Comparison of ENCODE assay signal across 8 cellular contexts in the genomic region with DNA sequence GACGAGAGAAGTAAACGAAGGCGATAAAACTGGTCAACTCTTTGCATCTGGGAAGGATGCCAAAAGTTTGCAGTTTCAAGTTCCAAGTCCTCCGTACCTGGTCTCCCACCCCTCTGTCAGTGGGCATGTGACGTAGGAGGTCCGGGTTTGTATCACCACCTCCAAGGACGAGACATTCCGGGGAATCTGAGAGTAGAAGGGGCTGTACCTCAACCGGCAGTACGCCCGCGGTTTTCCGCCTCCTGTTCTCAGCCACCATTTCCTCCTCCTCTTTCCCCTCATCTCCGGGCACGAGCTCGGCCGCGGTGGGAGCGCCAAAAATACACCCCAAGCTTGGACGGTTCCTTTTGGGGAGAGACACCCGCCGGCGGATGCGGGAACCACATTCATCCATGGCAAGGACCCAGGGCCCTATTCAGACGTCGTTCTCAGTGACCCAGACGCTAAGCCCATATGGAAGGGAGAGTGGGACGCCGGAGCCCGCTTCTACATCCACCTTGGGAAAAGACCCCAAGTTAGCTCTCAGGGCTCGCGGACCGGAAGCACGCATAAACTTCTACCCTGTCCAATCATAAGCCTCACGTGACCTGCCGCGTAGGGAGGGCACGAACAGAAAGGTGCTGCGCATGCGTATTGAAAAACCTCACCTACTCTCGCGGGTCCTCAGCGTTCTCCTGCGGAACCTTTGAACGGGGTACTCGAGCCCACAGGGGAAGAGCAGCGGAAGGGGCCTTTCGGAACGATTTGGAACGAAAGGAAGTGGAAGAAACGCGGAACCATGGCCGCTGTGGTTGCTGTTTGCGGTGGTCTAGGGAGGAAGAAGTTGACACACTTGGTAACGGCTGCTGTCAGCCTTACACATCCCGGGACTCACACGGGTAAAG. TPM values are rescaled to one million over a fixed set of nuclear protein-coding genes. Genes with fewer than 3 reads are reported as not detected.
DNase-seq lines count a peak whose midpoint lies in the region; ATAC-seq and TF ChIP-seq lines count a peak whose summit lies in the region.

A gene with protein sequence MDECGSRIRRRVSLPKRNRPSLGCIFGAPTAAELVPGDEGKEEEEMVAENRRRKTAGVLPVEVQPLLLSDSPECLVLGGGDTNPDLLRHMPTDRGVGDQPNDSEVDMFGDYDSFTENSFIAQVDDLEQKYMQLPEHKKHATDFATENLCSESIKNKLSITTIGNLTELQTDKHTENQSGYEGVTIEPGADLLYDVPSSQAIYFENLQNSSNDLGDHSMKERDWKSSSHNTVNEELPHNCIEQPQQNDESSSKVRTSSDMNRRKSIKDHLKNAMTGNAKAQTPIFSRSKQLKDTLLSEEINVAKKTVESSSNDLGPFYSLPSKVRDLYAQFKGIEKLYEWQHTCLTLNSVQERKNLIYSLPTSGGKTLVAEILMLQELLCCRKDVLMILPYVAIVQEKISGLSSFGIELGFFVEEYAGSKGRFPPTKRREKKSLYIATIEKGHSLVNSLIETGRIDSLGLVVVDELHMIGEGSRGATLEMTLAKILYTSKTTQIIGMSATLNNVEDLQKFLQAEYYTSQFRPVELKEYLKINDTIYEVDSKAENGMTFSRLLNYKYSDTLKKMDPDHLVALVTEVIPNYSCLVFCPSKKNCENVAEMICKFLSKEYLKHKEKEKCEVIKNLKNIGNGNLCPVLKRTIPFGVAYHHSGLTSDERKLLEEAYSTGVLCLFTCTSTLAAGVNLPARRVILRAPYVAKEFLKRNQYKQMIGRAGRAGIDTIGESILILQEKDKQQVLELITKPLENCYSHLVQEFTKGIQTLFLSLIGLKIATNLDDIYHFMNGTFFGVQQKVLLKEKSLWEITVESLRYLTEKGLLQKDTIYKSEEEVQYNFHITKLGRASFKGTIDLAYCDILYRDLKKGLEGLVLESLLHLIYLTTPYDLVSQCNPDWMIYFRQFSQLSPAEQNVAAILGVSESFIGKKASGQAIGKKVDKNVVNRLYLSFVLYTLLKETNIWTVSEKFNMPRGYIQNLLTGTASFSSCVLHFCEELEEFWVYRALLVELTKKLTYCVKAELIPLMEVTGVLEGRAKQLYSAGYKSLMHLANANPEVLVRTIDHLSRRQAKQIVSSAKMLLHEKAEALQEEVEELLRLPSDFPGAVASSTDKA (minus strand): TSS at position 524 of the 884 bp plus-strand sequence. CDS start 130 bp downstream, at position 394.
A gene (plus strand): TSS at position 759 of the 884 bp plus-strand sequence. CDS start 20 bp downstream, at position 779.

- H3K27ac ChIP-seq in 22Rv1 = peak within 1 kb of the TSS; percentile 78
- H3K27ac ChIP-seq in hepatocyte = peak within 1 kb of the TSS; percentile 98

- H3K36me3 ChIP-seq in hepatocyte (replicated peaks; ENCODE audit: insufficient read depth, low read depth) = no peaks in the 10 kb centered on the region

- peaks cover 49% of the 10 kb centered on the region for H3K79me2 ChIP-seq in hepatocyte

- under 1% methylated on average over 56 of the region's 57 CpGs for WGBS in hepatocyte (ENCODE audit: low lambda C conversion rate, missing lambda C conversion rate)

- H4K20me1 ChIP-seq in hepatocyte (ENCODE audit: insufficient read depth, poor library complexity, severe bottlenecking) = no peaks in the 10 kb centered on the region

- TF ChIP-seq CTCF in 22Rv1 (IDR thresholded peaks at IDR 0.05) (no peak), hepatocyte (IDR thresholded peaks at IDR 0.05; ENCODE audit: poor library complexity) (peak; percentile 39)

- peak within 1 kb of the TSS; percentile 73 for H3K4me3 ChIP-seq in hepatocyte

- H2AFZ ChIP-seq in hepatocyte = peak within 1 kb of the TSS; percentile 78

- no peaks in the 10 kb centered on the region for H3K27me3 ChIP-seq in hepatocyte

- peak within 1 kb of the TSS; percentile 83 for H3K4me2 ChIP-seq in hepatocyte

- no peaks in the 10 kb centered on the region for H3K9me2 ChIP-seq in hepatocyte (replicated peaks; ENCODE audit: insufficient read depth)

- peaks cover 15% of the 10 kb centered on the region for H3K4me1 ChIP-seq in hepatocyte (ENCODE audit: insufficient read depth)

- no peaks in the 10 kb centered on the region for H3K9me3 ChIP-seq in hepatocyte (ENCODE audit: low read depth)

- DNase-seq in NCI-H2081 (lab: John Stamatoyannopoulos, UW) (peak; percentile 96 to 97), T1000 (lab: John Stamatoyannopoulos, UW) (peak; percentile 94), astrocyte of the hippocampus (ENCODE audit: low read depth, low spot score) (peak; percentile 99), hepatocyte (ENCODE audit: low spot score) (peak; percentile 100), renal cortical epithelial cell (ENCODE audit: low read depth) (peak; percentile 97)

- peak; percentile 93 for ATAC-seq in GM18511 (IDR thresholded peaks at IDR 0.05; ENCODE audit: unreplicated experiment)
- peak; percentile 92 for ATAC-seq in HG03039 (IDR thresholded peaks at IDR 0.05; ENCODE audit: unreplicated experiment)

RNA-seq across cellular contexts. Expression of the first gene that starts in this region (rescaled TPM):
- total RNA-seq in hepatocyte (12.4 and 14.2 TPM in 2 replicates), renal cortical epithelial cell (7.1 and 22.2 TPM in 2 replicates)
- polyA plus RNA-seq in hepatocyte = 8.0 and 15.4 TPM in 2 replicates

RNA-seq across cellular contexts. Expression of the second gene that starts in this region (rescaled TPM):
- total RNA-seq in hepatocyte = 20.1 and 30.9 TPM in 2 replicates
- polyA plus RNA-seq in hepatocyte = 70.0 and 89.1 TPM in 2 replicates
- total RNA-seq in renal cortical epithelial cell = 17.2 and 23.1 TPM in 2 replicates

Comparison
In these comparisons a context has a peak if more than half of its experiments do, and no peak if none do; other contexts are left out.
1. Peak in every context shown above with its lines: DNase-seq, ATAC-seq, H3K4me3 ChIP-seq and H3K27ac ChIP-seq.